ENCODE assay signal across 33 cellular contexts in the genomic region with DNA sequence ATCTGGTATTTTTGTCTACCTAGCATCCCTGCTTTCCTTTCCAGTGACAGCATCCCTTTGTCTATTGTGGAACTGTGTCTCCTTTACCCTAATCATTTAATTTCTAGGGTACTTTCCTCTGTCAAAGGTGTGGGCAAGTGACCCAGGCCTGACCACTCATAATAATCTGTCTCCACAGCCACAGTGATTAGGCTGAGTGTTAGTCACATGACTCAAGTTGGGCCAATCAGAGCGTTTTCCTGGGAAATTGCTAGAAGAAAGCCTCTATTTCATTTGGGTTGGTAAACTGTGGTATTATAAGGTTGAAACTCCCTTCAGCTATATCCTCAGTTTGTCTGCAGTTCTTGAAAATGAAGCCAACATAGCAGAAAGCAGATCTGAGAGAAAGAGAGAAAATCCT.
"Had no signal": no experiment of that assay in that cellular context is flagged by ENCODE, and none has a peak within 500 bp of the region (broad histone marks: within the 10 kb centered on the region; RNA-seq: fewer than 3 reads in every experiment).

No MANE protein-coding gene starts in this region.

- H3K4me3 Mint-ChIP-seq: activated CD4-positive, alpha-beta memory T cell treated with anti-CD3 and anti-CD28 coated beads, Interleukin-2, amount 10 ng/mL, durations not matched to agents 7 days and 5 days; activated CD4-positive, alpha-beta T cell treated with anti-CD3 and anti-CD28 coated beads, Interleukin-2, amount 10 ng/mL, durations not matched to agents 7 days and 5 days; activated CD8-positive, alpha-beta memory T cell treated with anti-CD3 and anti-CD28 coated beads, Interleukin-2, amount 10 ng/mL, durations not matched to agents 7 days and 5 days; activated CD8-positive, alpha-beta T cell treated with anti-CD3 and anti-CD28 coated beads, Interleukin-2, amount 10 ng/mL, durations not matched to agents 7 days and 5 days; activated naive CD4-positive, alpha-beta T cell treated with anti-CD3 and anti-CD28 coated beads for 36 hours; activated naive CD8-positive, alpha-beta T cell treated with anti-CD3 and anti-CD28 coated beads for 36 hours; activated T-cell treated with anti-CD3 and anti-CD28 coated beads, Interleukin-2, amount 50 U/mL, for 24 hours; activated T-helper 17 cell treated with anti-CD3 and anti-CD28 coated beads, Interleukin-2, amount 50 U/mL, for 72 hours; T-cell; T-helper 17 cell had no signal

- H3K27me3 ChIP-seq: adrenal gland, body of pancreas, brain microvascular endothelial cell, breast epithelium had no signal

- H3K27ac Mint-ChIP-seq: activated CD4-positive, alpha-beta memory T cell treated with anti-CD3 and anti-CD28 coated beads, Interleukin-2, amount 10 ng/mL, durations not matched to agents 7 days and 5 days; activated CD4-positive, alpha-beta T cell treated with anti-CD3 and anti-CD28 coated beads, Interleukin-2, amount 10 ng/mL, durations not matched to agents 7 days and 5 days; activated CD8-positive, alpha-beta memory T cell treated with anti-CD3 and anti-CD28 coated beads, Interleukin-2, amount 10 ng/mL, durations not matched to agents 7 days and 5 days; activated CD8-positive, alpha-beta T cell treated with anti-CD3 and anti-CD28 coated beads, Interleukin-2, amount 10 ng/mL, durations not matched to agents 7 days and 5 days; activated naive CD4-positive, alpha-beta T cell treated with anti-CD3 and anti-CD28 coated beads for 36 hours; activated naive CD4-positive, alpha-beta T cell treated with anti-CD3 and anti-CD28 coated beads, Interleukin-2, amount 50 U/mL, for 72 hours; activated naive CD8-positive, alpha-beta T cell treated with anti-CD3 and anti-CD28 coated beads for 36 hours; activated T-cell treated with anti-CD3 and anti-CD28 coated beads, Interleukin-2, amount 50 U/mL, for 24 hours; activated T-helper 17 cell treated with anti-CD3 and anti-CD28 coated beads, Interleukin-2, amount 50 U/mL, for 72 hours; T-cell; T-helper 17 cell had no signal

- H3K36me3 ChIP-seq: adrenal gland, brain microvascular endothelial cell, breast epithelium had no signal

- H3K4me3 ChIP-seq: adrenal gland, body of pancreas, breast epithelium had no signal

- DNase-seq: activated CD4-positive, alpha-beta memory T cell treated with anti-CD3 and anti-CD28 coated beads, Interleukin-2, amount 10 ng/mL, durations not matched to agents 7 days and 5 days; activated CD4-positive, alpha-beta T cell treated with anti-CD3 and anti-CD28 coated beads for 4 hours; activated CD4-positive, alpha-beta T cell treated with anti-CD3 and anti-CD28 coated beads, Interleukin-2, amount 10 ng/mL, durations not matched to agents 7 days and 5 days; activated CD4-positive, alpha-beta T cell treated with anti-CD3 and anti-CD28 coated beads, Interleukin-2, amount 50 U/mL, for 48 hours; activated CD4-positive, CD25-positive, alpha-beta regulatory T cell; activated CD8-positive, alpha-beta memory T cell treated with anti-CD3 and anti-CD28 coated beads for 24 hours; activated CD8-positive, alpha-beta memory T cell treated with anti-CD3 and anti-CD28 coated beads, Interleukin-2, amount 10 ng/mL, durations not matched to agents 7 days and 5 days; activated CD8-positive, alpha-beta memory T cell treated with anti-CD3 and anti-CD28 coated beads, Interleukin-2, amount 50 U/mL, for 48 hours; activated CD8-positive, alpha-beta T cell treated with anti-CD3 and anti-CD28 coated beads, Interleukin-2, amount 10 ng/mL, durations not matched to agents 7 days and 5 days; activated effector memory CD4-positive, alpha-beta T cell treated with anti-CD3 and anti-CD28 coated beads, Interleukin-2, amount 50 U/mL, for 16 hours; activated gamma-delta T cell treated with Interleukin-2 at 50 U/mL for 16 hours; activated naive CD4-positive, alpha-beta T cell; activated naive CD4-positive, alpha-beta T cell treated with anti-CD3 and anti-CD28 coated beads for 36 hours; activated naive CD4-positive, alpha-beta T cell treated with anti-CD3 and anti-CD28 coated beads, Interleukin-2, amount 50 U/mL, for 16 hours; activated naive CD8-positive, alpha-beta T cell treated with anti-CD3 and anti-CD28 coated beads for 36 hours; activated T-cell treated with anti-CD3 and anti-CD28 coated beads, Interleukin-2, amount 50 U/mL, for 24 hours; activated T-cell treated with anti-CD3 and anti-CD28 coated beads, Interleukin-2, amount 50 U/mL, for 48 hours; adrenal gland; amniotic stem cell; aorta; body of pancreas; brain microvascular endothelial cell; central memory CD4-positive, alpha-beta T cell; T-cell; T-helper 17 cell; T1000 had no signal

- H3K36me3 Mint-ChIP-seq: activated CD8-positive, alpha-beta memory T cell treated with anti-CD3 and anti-CD28 coated beads, Interleukin-2, amount 10 ng/mL, durations not matched to agents 7 days and 5 days; activated naive CD4-positive, alpha-beta T cell treated with anti-CD3 and anti-CD28 coated beads, Interleukin-2, amount 50 U/mL, for 72 hours; activated naive CD8-positive, alpha-beta T cell treated with anti-CD3 and anti-CD28 coated beads for 36 hours; T-cell had no signal

- H3K4me1 Mint-ChIP-seq: activated CD4-positive, alpha-beta memory T cell treated with anti-CD3 and anti-CD28 coated beads, Interleukin-2, amount 10 ng/mL, durations not matched to agents 7 days and 5 days; activated CD4-positive, alpha-beta T cell treated with anti-CD3 and anti-CD28 coated beads, Interleukin-2, amount 10 ng/mL, durations not matched to agents 7 days and 5 days; activated CD8-positive, alpha-beta memory T cell treated with anti-CD3 and anti-CD28 coated beads, Interleukin-2, amount 10 ng/mL, durations not matched to agents 7 days and 5 days; activated naive CD8-positive, alpha-beta T cell treated with anti-CD3 and anti-CD28 coated beads for 36 hours; activated T-helper 17 cell treated with anti-CD3 and anti-CD28 coated beads, Interleukin-2, amount 50 U/mL, for 72 hours; T-cell; T-helper 17 cell had no signal

- H3K4me1 ChIP-seq: adrenal gland, body of pancreas, breast epithelium had no signal

- H3K27ac ChIP-seq: adrenal gland, body of pancreas, brain microvascular endothelial cell, breast epithelium, VCaP had no signal

- FAIRE-seq: astrocyte, TTC549 had no signal

- H3K9me3 ChIP-seq: adrenal gland, body of pancreas, breast epithelium had no signal

- ATAC-seq: activated CD4-positive, CD25-positive, alpha-beta regulatory T cell treated with anti-CD3 and anti-CD28 coated beads, Interleukin-2, amount 50 U/mL, for 24 hours; activated CD8-positive, alpha-beta memory T cell treated with anti-CD3 and anti-CD28 coated beads, Interleukin-2, amount 10 ng/mL, durations not matched to agents 7 days and 5 days; activated CD8-positive, alpha-beta T cell treated with anti-CD3 and anti-CD28 coated beads, Interleukin-2, amount 10 ng/mL, durations not matched to agents 7 days and 5 days; activated naive CD4-positive, alpha-beta T cell treated with anti-CD3 and anti-CD28 coated beads, Interleukin-2, amount 50 U/mL, for 72 hours; activated T-helper 17 cell treated with anti-CD3 and anti-CD28 coated beads, Interleukin-2, amount 50 U/mL, for 72 hours; body of pancreas; T-cell; T-helper 17 cell had no signal

- H3K9me3 Mint-ChIP-seq: activated CD4-positive, alpha-beta memory T cell treated with anti-CD3 and anti-CD28 coated beads, Interleukin-2, amount 10 ng/mL, durations not matched to agents 7 days and 5 days; activated CD4-positive, alpha-beta T cell treated with anti-CD3 and anti-CD28 coated beads, Interleukin-2, amount 10 ng/mL, durations not matched to agents 7 days and 5 days; activated naive CD4-positive, alpha-beta T cell treated with anti-CD3 and anti-CD28 coated beads for 36 hours; activated naive CD4-positive, alpha-beta T cell treated with anti-CD3 and anti-CD28 coated beads, Interleukin-2, amount 50 U/mL, for 72 hours; activated naive CD8-positive, alpha-beta T cell treated with anti-CD3 and anti-CD28 coated beads for 36 hours; activated T-cell treated with anti-CD3 and anti-CD28 coated beads, Interleukin-2, amount 50 U/mL, for 24 hours; activated T-helper 17 cell treated with anti-CD3 and anti-CD28 coated beads, Interleukin-2, amount 50 U/mL, for 72 hours; T-cell had no signal
